ENCODE assay signal across 8 cellular contexts in genomic region chr1:81803423-81804103, GRCh38. TPM values are rescaled to one million over a fixed set of nuclear protein-coding genes. Genes with fewer than 3 reads are reported as not detected.
A peak's percentile ranks its signal among the peaks of the same experiment; 100 is the strongest.
DNase-seq lines count a peak whose midpoint lies in the region; ATAC-seq and TF ChIP-seq lines count a peak whose summit lies in the region.

No MANE protein-coding gene starts in this region.

- WGBS in gastroesophageal sphincter (ENCODE audit: low coverage in 1 of 2), 2 donors: 1 to 2% methylated on average over 15 of the region's 15 CpGs
- WGBS in prostate gland: 0% methylated on average over 15 of the region's 15 CpGs

- no peak for TF ChIP-seq POLR2A in gastroesophageal sphincter (IDR thresholded peaks at IDR 0.05)
- no peak for TF ChIP-seq POLR2A in prostate gland (IDR thresholded peaks at IDR 0.05)

- TF ChIP-seq CTCF in gastroesophageal sphincter (IDR thresholded peaks at IDR 0.05): no peak
- TF ChIP-seq CTCF in prostate gland (IDR thresholded peaks at IDR 0.05): no peak

- H3K4me1 ChIP-seq in ES-I3 (ENCODE audit: insufficient read depth, low read length) (peaks cover 25% of the 10 kb centered on the region; the same call in 1 of the 2 replicates), SJCRH30 (peaks cover 9% of the 10 kb centered on the region; the same call in 1 of the 2 replicates), gastroesophageal sphincter (peaks cover 0 to 50% (median 0%) of the 10 kb centered on the region in 3 donors), prostate gland (replicated peaks) (no peaks in the 10 kb centered on the region)

- DNase-seq in SJCRH30: peak in 1 of 2 experiments; percentile 75
- peak; percentile 20 for DNase-seq in prostate gland (ENCODE audit: low spot score)
- DNase-seq in cerebellar nuclear complex (lab: John Stamatoyannopoulos, UW): no peak
- no peak for DNase-seq in DMS153 (lab: John Stamatoyannopoulos, UW)
- DNase-seq in posterior vena cava (ENCODE audit: low spot score): no peak

- H3K9me3 ChIP-seq in ES-I3 (ENCODE audit: control insufficient read depth, insufficient read depth, low read length) (no peaks in the 10 kb centered on the region), SJCRH30 (replicated peaks) (no peaks in the 10 kb centered on the region), gastroesophageal sphincter (no peaks in the 10 kb centered on the region), prostate gland (no peaks in the 10 kb centered on the region)

- peak overlapping the region; percentile 90 for H3K9ac ChIP-seq in ES-I3 (ENCODE audit: low read depth, low read length)

- no peaks in the 10 kb centered on the region for H3K36me3 ChIP-seq in ES-I3 (ENCODE audit: insufficient read depth, low read length)
- no peaks in the 10 kb centered on the region for H3K36me3 ChIP-seq in SJCRH30
- H3K36me3 ChIP-seq in gastroesophageal sphincter: no peaks in the 10 kb centered on the region
- H3K36me3 ChIP-seq in prostate gland: no peaks in the 10 kb centered on the region

- no peak for TF ChIP-seq EP300 in gastroesophageal sphincter (IDR thresholded peaks at IDR 0.05)

- peak overlapping the region; percentile 96 for H3K27ac ChIP-seq in SJCRH30
- H3K27ac ChIP-seq in gastroesophageal sphincter: peak overlapping the region in 3 of 4 donors; percentile 94 to 99 (median 97)
- peak overlapping the region; percentile 94 to 98 for H3K27ac ChIP-seq in prostate gland

- H3K27me3 ChIP-seq in SJCRH30: no peaks in the 10 kb centered on the region
- H3K27me3 ChIP-seq in gastroesophageal sphincter: no peaks in the 10 kb centered on the region
- H3K27me3 ChIP-seq in prostate gland (replicated peaks; ENCODE audit: insufficient read depth): no peaks in the 10 kb centered on the region

- intact Hi-C loops in prostate gland (cut with DNase I) (loop anchor here (5.0 kb wide), 2 partner anchors 119 to 1586 kb away; no protein-coding TSS in a partner anchor), posterior vena cava (cut with DNase I) (loop anchor here (10.0 kb wide), 3 partner anchors 151 to 421 kb away; no protein-coding TSS in a partner anchor)

- H3K4me3 ChIP-seq in SJCRH30 (peak overlapping the region; percentile 96), gastroesophageal sphincter (peak overlapping the region; percentile 89 to 99), prostate gland (peak overlapping the region; percentile 64 to 68)

- ATAC-seq in gastroesophageal sphincter (no peak), HG02798 (IDR thresholded peaks at IDR 0.05; ENCODE audit: poor library complexity, unreplicated experiment) (no peak)

RNA-seq across cellular contexts. Expression of gene ADGRL2, which starts 2.8 kb away (rescaled TPM):
- total RNA-seq in SJCRH30 (2014; rRNA removed; shearing (Covaris generic)): 90.3 and 98.0 TPM in 2 replicates
- 100 to 1,000 TPM in 1 of 4 donors, 10 to 100 TPM in 3; 68.9 to 141 (median 83.8) TPM for total RNA-seq in gastroesophageal sphincter
- 10 to 100 TPM; 34.0 to 54.0 TPM for total RNA-seq in prostate gland
- total RNA-seq in posterior vena cava: 10 to 100 TPM; 40.6 to 58.9 TPM
